ENCODE assay signal across 25 cellular contexts in the genomic region with DNA sequence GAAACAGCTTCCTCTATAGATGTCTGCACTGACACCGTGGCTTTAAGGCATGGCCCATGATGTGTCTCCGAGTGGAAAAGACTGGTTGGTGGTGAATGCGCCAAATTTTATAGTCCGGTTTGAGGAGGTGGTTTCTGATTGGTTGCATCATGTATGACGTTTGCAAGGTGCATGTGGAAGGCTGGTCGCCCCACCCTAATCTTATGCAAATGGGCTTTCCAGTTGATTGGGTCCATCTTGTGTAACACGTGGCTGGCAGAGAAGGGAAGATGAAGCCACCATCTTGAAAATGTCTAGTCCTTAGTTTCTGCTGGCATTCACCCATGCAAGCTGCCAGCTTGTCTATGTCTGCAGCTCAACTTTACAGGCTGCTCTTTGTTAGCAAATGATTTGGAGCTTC.
"Had no signal": no experiment of that assay in that cellular context is flagged by ENCODE, and none has a peak within 500 bp of the region (broad histone marks: within the 10 kb centered on the region; RNA-seq: fewer than 3 reads in every experiment).

No MANE protein-coding gene starts in this region.

- H3K27ac Mint-ChIP-seq: activated B cell treated with CpG ODN at 0.5 μM for 24 hours; activated CD4-positive, alpha-beta memory T cell treated with anti-CD3 and anti-CD28 coated beads, Interleukin-2, amount 10 ng/mL, durations not matched to agents 7 days and 5 days; activated CD4-positive, alpha-beta T cell treated with anti-CD3 and anti-CD28 coated beads, Interleukin-2, amount 10 ng/mL, durations not matched to agents 7 days and 5 days; activated naive CD4-positive, alpha-beta T cell treated with anti-CD3 and anti-CD28 coated beads for 36 hours; activated naive CD8-positive, alpha-beta T cell; activated T-helper 17 cell treated with anti-CD3 and anti-CD28 coated beads, Interleukin-2, amount 50 U/mL, for 72 hours; T-helper 17 cell had no signal

- DNase-seq: activated B cell treated with CpG ODN at 0.5 μM for 24 hours; activated CD4-positive, alpha-beta memory T cell treated with anti-CD3 and anti-CD28 coated beads, Interleukin-2, amount 10 ng/mL, durations not matched to agents 7 days and 5 days; activated CD4-positive, alpha-beta T cell treated with anti-CD3 and anti-CD28 coated beads for 1 hour; activated CD4-positive, alpha-beta T cell treated with anti-CD3 and anti-CD28 coated beads, Interleukin-2, amount 10 ng/mL, durations not matched to agents 7 days and 5 days; activated gamma-delta T cell; activated naive CD4-positive, alpha-beta T cell treated with anti-CD3 and anti-CD28 coated beads for 36 hours; activated T-cell treated with anti-CD3 and anti-CD28 coated beads for 4 hours; activated T-cell treated with anti-CD3 and anti-CD28 coated beads, Interleukin-2, amount 50 U/mL, for 48 hours; NCI-H1105; NCI-H1436; NCI-H1694 treated with DMSO at 0.1 percent for 48 hours; NCI-H2029 treated with DMSO at 0.1 percent for 48 hours; NCI-H345; NCI-H510A; NCI-H69; NK-92 treated with Interleukin-12 subunit alpha and Interleukin-12 subunit beta, amount 100 ng/mL, for 24 hours; PC-3; SHP77; T-helper 17 cell; T-helper 9 cell had no signal

- H3K9me3 Mint-ChIP-seq: activated CD4-positive, alpha-beta T cell treated with anti-CD3 and anti-CD28 coated beads, Interleukin-2, amount 10 ng/mL, durations not matched to agents 7 days and 5 days; activated T-helper 17 cell treated with anti-CD3 and anti-CD28 coated beads, Interleukin-2, amount 50 U/mL, for 72 hours; central memory CD8-positive, alpha-beta T cell had no signal

- H3K27me3 Mint-ChIP-seq: activated B cell treated with CpG ODN at 0.5 μM for 24 hours; activated CD4-positive, alpha-beta memory T cell treated with anti-CD3 and anti-CD28 coated beads, Interleukin-2, amount 10 ng/mL, durations not matched to agents 7 days and 5 days; activated CD4-positive, alpha-beta T cell treated with anti-CD3 and anti-CD28 coated beads, Interleukin-2, amount 10 ng/mL, durations not matched to agents 7 days and 5 days; activated naive CD8-positive, alpha-beta T cell; activated T-helper 17 cell treated with anti-CD3 and anti-CD28 coated beads, Interleukin-2, amount 50 U/mL, for 72 hours; central memory CD8-positive, alpha-beta T cell; T-helper 17 cell had no signal

- ATAC-seq: activated T-helper 17 cell treated with anti-CD3 and anti-CD28 coated beads, Interleukin-2, amount 50 U/mL, for 72 hours; T-helper 17 cell had no signal

- H3K4me1 Mint-ChIP-seq: central memory CD8-positive, alpha-beta T cell had no signal

- FAIRE-seq: bronchial epithelial cell, RCC 7860 had no signal

- H3K4me3 Mint-ChIP-seq: activated B cell treated with CpG ODN at 0.5 μM for 24 hours; activated CD4-positive, alpha-beta memory T cell treated with anti-CD3 and anti-CD28 coated beads, Interleukin-2, amount 10 ng/mL, durations not matched to agents 7 days and 5 days; activated CD4-positive, alpha-beta T cell treated with anti-CD3 and anti-CD28 coated beads, Interleukin-2, amount 10 ng/mL, durations not matched to agents 7 days and 5 days; activated naive CD4-positive, alpha-beta T cell treated with anti-CD3 and anti-CD28 coated beads for 36 hours; activated naive CD8-positive, alpha-beta T cell; activated T-helper 17 cell treated with anti-CD3 and anti-CD28 coated beads, Interleukin-2, amount 50 U/mL, for 72 hours; central memory CD8-positive, alpha-beta T cell; T-helper 17 cell had no signal
